In the genomic region with DNA sequence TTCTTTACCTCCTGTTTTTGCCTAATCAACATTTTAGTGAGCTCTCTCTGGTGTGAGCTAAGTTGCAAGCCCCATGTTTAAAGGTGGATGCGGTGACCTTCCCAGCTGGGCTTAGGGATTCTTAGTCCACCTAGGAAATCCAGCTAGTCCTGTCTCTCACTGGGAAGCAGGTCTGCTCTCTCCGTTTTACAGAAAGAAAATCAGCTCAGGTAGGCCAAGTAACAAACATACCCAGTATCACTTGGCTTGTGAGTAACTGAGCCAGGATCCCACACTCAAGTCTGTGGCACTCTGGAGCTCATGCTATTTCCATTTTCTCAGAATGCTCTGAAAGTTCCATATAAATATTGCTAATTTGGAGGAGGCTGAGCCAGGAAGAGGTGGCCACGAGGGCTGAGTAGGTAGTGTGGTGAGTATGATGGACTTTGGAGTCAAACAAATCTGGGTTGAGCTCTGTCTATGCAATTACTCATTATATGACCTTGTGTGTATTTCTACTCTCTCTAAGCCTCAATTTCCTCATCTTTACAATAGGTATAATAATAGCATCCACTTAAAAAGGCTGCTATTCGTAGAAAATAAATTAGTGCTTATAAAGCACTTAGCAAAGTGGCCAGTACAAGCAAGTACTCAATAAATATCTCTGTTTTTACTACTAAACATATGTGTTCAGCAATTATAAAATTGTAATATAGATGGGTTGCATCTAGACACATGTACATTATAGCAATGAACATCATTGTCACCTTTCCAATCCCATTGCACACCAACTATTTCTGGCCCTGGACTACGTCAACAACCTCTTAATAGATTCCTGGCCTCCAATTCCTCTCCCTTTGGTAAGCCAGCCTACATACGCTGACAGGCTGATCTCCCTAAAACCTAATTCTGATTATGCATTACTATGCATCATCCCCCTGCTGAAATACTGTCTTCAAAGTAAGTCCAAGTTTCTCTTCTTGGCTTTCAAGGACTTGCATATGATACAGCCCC, we compare ENCODE assay signal across 2 cellular contexts.
TF ChIP-seq lines count a peak whose summit lies in the region.

No MANE protein-coding gene starts in this region.

TF ChIP-seq in GM23338, 12 proteins besides CTCF, POLR2A, EP300 and RAD21 (continues in another document):
- TF ChIP-seq NANOG (IDR thresholded peaks at IDR 0.05; ENCODE audit: borderline replicate concordance) (no peak), ZNF114 (CRISPR knock-in tag; IDR thresholded peaks at IDR 0.05) (no peak), STAT1 (IDR thresholded peaks at IDR 0.05; ENCODE audit: unreplicated experiment) (no peak)
- TF ChIP-seq, protein P1, sequence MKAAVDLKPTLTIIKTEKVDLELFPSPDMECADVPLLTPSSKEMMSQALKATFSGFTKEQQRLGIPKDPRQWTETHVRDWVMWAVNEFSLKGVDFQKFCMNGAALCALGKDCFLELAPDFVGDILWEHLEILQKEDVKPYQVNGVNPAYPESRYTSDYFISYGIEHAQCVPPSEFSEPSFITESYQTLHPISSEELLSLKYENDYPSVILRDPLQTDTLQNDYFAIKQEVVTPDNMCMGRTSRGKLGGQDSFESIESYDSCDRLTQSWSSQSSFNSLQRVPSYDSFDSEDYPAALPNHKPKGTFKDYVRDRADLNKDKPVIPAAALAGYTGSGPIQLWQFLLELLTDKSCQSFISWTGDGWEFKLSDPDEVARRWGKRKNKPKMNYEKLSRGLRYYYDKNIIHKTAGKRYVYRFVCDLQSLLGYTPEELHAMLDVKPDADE (IDR thresholded peaks at IDR 0.05) = no peak
- TF ChIP-seq, protein P2, sequence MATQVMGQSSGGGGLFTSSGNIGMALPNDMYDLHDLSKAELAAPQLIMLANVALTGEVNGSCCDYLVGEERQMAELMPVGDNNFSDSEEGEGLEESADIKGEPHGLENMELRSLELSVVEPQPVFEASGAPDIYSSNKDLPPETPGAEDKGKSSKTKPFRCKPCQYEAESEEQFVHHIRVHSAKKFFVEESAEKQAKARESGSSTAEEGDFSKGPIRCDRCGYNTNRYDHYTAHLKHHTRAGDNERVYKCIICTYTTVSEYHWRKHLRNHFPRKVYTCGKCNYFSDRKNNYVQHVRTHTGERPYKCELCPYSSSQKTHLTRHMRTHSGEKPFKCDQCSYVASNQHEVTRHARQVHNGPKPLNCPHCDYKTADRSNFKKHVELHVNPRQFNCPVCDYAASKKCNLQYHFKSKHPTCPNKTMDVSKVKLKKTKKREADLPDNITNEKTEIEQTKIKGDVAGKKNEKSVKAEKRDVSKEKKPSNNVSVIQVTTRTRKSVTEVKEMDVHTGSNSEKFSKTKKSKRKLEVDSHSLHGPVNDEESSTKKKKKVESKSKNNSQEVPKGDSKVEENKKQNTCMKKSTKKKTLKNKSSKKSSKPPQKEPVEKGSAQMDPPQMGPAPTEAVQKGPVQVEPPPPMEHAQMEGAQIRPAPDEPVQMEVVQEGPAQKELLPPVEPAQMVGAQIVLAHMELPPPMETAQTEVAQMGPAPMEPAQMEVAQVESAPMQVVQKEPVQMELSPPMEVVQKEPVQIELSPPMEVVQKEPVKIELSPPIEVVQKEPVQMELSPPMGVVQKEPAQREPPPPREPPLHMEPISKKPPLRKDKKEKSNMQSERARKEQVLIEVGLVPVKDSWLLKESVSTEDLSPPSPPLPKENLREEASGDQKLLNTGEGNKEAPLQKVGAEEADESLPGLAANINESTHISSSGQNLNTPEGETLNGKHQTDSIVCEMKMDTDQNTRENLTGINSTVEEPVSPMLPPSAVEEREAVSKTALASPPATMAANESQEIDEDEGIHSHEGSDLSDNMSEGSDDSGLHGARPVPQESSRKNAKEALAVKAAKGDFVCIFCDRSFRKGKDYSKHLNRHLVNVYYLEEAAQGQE (IDR thresholded peaks at IDR 0.05; ENCODE audit: unreplicated experiment) = no peak
- TF ChIP-seq, protein P3, sequence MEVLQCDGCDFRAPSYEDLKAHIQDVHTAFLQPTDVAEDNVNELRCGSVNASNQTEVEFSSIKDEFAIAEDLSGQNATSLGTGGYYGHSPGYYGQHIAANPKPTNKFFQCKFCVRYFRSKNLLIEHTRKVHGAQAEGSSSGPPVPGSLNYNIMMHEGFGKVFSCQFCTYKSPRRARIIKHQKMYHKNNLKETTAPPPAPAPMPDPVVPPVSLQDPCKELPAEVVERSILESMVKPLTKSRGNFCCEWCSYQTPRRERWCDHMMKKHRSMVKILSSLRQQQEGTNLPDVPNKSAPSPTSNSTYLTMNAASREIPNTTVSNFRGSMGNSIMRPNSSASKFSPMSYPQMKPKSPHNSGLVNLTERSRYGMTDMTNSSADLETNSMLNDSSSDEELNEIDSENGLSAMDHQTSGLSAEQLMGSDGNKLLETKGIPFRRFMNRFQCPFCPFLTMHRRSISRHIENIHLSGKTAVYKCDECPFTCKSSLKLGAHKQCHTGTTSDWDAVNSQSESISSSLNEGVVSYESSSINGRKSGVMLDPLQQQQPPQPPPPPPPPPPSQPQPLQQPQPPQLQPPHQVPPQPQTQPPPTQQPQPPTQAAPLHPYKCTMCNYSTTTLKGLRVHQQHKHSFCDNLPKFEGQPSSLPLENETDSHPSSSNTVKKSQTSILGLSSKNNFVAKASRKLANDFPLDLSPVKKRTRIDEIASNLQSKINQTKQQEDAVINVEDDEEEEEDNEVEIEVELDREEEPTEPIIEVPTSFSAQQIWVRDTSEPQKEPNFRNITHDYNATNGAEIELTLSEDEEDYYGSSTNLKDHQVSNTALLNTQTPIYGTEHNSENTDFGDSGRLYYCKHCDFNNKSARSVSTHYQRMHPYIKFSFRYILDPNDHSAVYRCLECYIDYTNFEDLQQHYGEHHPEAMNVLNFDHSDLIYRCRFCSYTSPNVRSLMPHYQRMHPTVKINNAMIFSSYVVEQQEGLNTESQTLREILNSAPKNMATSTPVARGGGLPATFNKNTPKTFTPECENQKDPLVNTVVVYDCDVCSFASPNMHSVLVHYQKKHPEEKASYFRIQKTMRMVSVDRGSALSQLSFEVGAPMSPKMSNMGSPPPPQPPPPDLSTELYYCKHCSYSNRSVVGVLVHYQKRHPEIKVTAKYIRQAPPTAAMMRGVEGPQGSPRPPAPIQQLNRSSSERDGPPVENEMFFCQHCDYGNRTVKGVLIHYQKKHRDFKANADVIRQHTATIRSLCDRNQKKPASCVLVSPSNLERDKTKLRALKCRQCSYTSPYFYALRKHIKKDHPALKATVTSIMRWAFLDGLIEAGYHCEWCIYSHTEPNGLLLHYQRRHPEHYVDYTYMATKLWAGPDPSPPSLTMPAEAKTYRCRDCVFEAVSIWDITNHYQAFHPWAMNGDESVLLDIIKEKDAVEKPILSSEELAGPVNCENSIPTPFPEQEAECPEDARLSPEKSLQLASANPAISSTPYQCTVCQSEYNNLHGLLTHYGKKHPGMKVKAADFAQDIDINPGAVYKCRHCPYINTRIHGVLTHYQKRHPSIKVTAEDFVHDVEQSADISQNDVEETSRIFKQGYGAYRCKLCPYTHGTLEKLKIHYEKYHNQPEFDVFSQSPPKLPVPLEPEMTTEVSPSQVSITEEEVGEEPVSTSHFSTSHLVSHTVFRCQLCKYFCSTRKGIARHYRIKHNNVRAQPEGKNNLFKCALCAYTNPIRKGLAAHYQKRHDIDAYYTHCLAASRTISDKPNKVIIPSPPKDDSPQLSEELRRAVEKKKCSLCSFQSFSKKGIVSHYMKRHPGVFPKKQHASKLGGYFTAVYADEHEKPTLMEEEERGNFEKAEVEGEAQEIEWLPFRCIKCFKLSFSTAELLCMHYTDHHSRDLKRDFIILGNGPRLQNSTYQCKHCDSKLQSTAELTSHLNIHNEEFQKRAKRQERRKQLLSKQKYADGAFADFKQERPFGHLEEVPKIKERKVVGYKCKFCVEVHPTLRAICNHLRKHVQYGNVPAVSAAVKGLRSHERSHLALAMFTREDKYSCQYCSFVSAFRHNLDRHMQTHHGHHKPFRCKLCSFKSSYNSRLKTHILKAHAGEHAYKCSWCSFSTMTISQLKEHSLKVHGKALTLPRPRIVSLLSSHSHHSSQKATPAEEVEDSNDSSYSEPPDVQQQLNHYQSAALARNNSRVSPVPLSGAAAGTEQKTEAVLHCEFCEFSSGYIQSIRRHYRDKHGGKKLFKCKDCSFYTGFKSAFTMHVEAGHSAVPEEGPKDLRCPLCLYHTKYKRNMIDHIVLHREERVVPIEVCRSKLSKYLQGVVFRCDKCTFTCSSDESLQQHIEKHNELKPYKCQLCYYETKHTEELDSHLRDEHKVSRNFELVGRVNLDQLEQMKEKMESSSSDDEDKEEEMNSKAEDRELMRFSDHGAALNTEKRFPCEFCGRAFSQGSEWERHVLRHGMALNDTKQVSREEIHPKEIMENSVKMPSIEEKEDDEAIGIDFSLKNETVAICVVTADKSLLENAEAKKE (CRISPR knock-in tag; IDR thresholded peaks at IDR 0.05) = no peak

TF ChIP-seq in K562, 482 proteins besides CTCF, POLR2A, EP300 and RAD21:
- peak; percentile 36; the same call in 1 of the 2 replicates for TF ChIP-seq ZNF316 (IDR thresholded peaks at IDR 0.05)
- no peak for TF ChIP-seq CHCHD3 (CRISPR knock-in tag; IDR thresholded peaks at IDR 0.05)
- no peak for TF ChIP-seq MYBL2 (IDR thresholded peaks at IDR 0.05; ENCODE audit: low read depth)
- no peak for TF ChIP-seq MYBL2 (CRISPR knock-in tag; IDR thresholded peaks at IDR 0.05; ENCODE audit: borderline replicate concordance)
- peak; percentile 20 for TF ChIP-seq RBM25 (IDR thresholded peaks at IDR 0.05; ENCODE audit: low read depth, low read length, severe bottlenecking)
TF ChIP-seq in K562: peak in this region for 2.
